In the genomic region with DNA sequence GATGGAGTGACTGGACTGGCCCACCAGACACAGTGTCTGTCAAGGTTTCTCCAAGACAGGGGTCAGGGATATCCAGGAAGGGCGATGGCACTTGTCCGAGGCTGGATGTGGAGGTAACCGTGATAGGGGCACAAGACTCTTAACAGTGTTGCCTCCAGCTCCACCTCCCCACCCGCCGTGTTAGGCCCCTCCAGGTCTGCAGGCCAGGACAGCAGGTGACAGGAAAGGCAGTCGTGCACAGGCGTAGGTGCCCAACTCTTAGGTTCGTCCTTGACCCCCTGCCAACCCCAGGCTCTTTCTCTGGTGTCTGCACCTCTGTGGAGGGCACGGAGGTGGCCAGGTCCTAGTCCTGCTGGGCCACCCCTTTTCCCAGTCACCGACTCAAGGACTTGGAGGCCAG, we compare ENCODE assay signal across 1 cellular context.
TF ChIP-seq lines count a peak whose summit lies in the region.

No MANE protein-coding gene starts in this region.

TF ChIP-seq in H1, 55 proteins besides CTCF, POLR2A, EP300 and RAD21:
- TF ChIP-seq TAF1 (IDR thresholded peaks at IDR 0.05; ENCODE audit: low read depth, low read length): no peak
- TF ChIP-seq ASH2L (IDR thresholded peaks at IDR 0.05; ENCODE audit: low read length): no peak
